16 cellular contexts compared by ENCODE assay signal in the genomic region with DNA sequence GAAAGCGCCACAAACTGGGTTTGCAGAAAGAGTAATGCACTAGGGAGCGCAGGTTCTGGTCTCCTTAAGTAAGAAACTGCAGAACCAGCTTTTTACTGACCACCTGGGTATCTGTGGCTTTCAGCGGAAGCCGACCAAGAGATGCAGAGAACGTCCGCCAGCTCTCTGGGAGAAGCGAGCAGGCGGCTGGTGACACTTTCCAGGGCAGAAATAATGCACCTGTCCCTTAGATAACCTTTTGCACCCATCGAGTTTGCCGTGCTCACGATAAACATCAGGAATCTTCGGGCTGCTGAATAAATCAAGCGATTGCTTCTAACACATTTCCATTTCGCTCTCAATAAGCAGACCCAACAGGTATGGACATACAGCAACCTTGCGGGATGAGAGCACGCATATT. TPM values are rescaled to one million over a fixed set of nuclear protein-coding genes. Genes with fewer than 3 reads are reported as not detected.
"Had no signal": no experiment of that assay in that cellular context is flagged by ENCODE, and none has a peak within 500 bp of the region (broad histone marks: within the 10 kb centered on the region; RNA-seq: fewer than 3 reads in every experiment).

No MANE protein-coding gene starts in this region.

- FAIRE-seq: pancreas, TTC549 had no signal

- H3K36me3 ChIP-seq: brain microvascular endothelial cell, esophagus muscularis mucosa, left ventricle myocardium inferior, pancreas had no signal

- DNase-seq: activated T-cell treated with anti-CD3 and anti-CD28 coated beads, Interleukin-2, amount 50 U/mL, for 1 hour; amygdala; brain microvascular endothelial cell; islet precursor cell; left ventricle myocardium inferior; pancreas; stimulated activated CD4-positive, alpha-beta T cell treated with anti-CD3 and anti-CD28 coated beads, Interleukin-4, amount 100 ng/mL, for 4 hours; stimulated activated naive CD8-positive, alpha-beta T cell treated with anti-CD3 and anti-CD28 coated beads, Interleukin-15, amount 100 ng/mL, for 72 hours; T-helper 2 cell; testis had no signal

- H3K27ac ChIP-seq: brain microvascular endothelial cell, esophagus muscularis mucosa, left ventricle myocardium inferior, pancreas, testis had no signal

- H3K27me3 ChIP-seq: testis had no signal

- H3K9me3 ChIP-seq: left ventricle myocardium inferior, pancreas, testis had no signal

- H3K4me3 ChIP-seq: esophagus muscularis mucosa, left ventricle myocardium inferior, pancreas, testis had no signal

- ATAC-seq: activated CD4-positive, CD25-positive, alpha-beta regulatory T cell treated with anti-CD3 and anti-CD28 coated beads, Interleukin-2, amount 50 U/mL, for 24 hours; pancreas; stimulated activated naive CD8-positive, alpha-beta T cell treated with anti-CD3 and anti-CD28 coated beads, Interleukin-15, amount 100 ng/mL, for 72 hours had no signal

RNA-seq across cellular contexts. Expression of gene ATOH1, which starts 3.5 kb away (rescaled TPM):
- total RNA-seq: dermis microvascular lymphatic vessel endothelial cell, esophagus muscularis mucosa, fibroblast of villous mesenchyme, left ventricle myocardium inferior, pancreas, testis, urinary bladder had no signal
- polyA plus RNA-seq: pancreas, urinary bladder had no signal
